8 cellular contexts compared by ENCODE assay signal in the genomic region with DNA sequence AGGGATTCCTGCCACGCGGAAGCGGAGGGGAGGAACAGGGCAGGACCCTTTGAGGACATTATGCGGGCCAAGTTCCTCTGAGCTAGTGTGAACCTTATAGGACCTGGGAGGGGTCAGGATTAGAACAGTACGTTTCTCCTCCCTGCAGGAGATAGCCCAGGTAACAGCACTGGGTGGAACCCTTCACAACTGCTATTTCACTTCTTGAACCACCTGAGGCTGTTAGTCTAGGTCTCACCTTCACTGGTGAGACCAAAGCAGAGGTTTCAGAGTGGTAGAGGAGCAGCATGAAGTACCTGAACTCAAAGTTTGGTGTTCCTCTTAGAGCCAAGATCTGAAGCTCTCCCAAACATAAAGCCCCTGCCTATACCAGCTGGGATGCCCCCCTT. TPM values are rescaled to one million over a fixed set of nuclear protein-coding genes. Genes with fewer than 3 reads are reported as not detected.
DNase-seq lines count a peak whose midpoint lies in the region; ATAC-seq, FAIRE-seq and TF ChIP-seq lines count a peak whose summit lies in the region.

No MANE protein-coding gene starts in this region.

- TF ChIP-seq CTCF in Calu3 (IDR thresholded peaks at IDR 0.05; ENCODE audit: unreplicated experiment) (no peak), NB4 (IDR thresholded peaks at IDR 0.05; ENCODE audit: low read depth, low read length) (no peak), pancreas (IDR thresholded peaks at IDR 0.05) (no peak)

- H3K9me3 Mint-ChIP-seq in Calu3 (ENCODE audit: low read depth, unreplicated experiment): no peaks in the 10 kb centered on the region

- H3K9me3 ChIP-seq in pancreas: no peaks in the 10 kb centered on the region

- DNase-seq in Calu3: no peak
- DNase-seq in NB4 (ENCODE audit: low read depth): no peak
- DNase-seq in pancreas: no peak
- DNase-seq in SK-N-DZ (ENCODE audit: low spot score): no peak
- DNase-seq in SW480 (ENCODE audit: low spot score): no peak

- H3K4me1 ChIP-seq in pancreas: peaks cover 19 to 26% (median 25%) of the 10 kb centered on the region in 3 donors

- H3K27me3 Mint-ChIP-seq in Calu3 (ENCODE audit: unreplicated experiment): no peaks in the 10 kb centered on the region

- intact Hi-C loops in Calu3 (cut with micrococcal nuclease; ENCODE audit: unreplicated experiment): no loop called here
- intact Hi-C loops in pancreas (cut with DNase I): no loop called here

- no peak for FAIRE-seq in pancreas (lab: Jason Lieb, UNC)

- peaks cover 86% of the 10 kb centered on the region for H3K36me3 Mint-ChIP-seq in Calu3 (ENCODE audit: insufficient read depth, unreplicated experiment)

- CTCF ChIA-PET in Calu3 (lab: Charles Lee): interaction anchor here (1.0 to 2.0 kb wide), 2 partner anchors 85 to 91 kb away, joined by 3 to 7 read pairs; partner anchors contain the start of gene CD14

- H3K4me3 Mint-ChIP-seq in Calu3 (ENCODE audit: low read depth, unreplicated experiment): peak overlapping the region; percentile 38

- H3K27me3 ChIP-seq in pancreas: no peaks in the 10 kb centered on the region

- H3K27ac Mint-ChIP-seq in Calu3 (ENCODE audit: unreplicated experiment): peak overlapping the region; percentile 49

- BruUV-seq in Calu3 (replicated peaks; lab: Mats Ljungman, UMichigan): no TSS peak

- ATAC-seq in esophagus mucosa (peak; percentile 79), pancreas (peak in 2 of 4 donors; percentile 69 to 72), GM21723 (IDR thresholded peaks at IDR 0.05; ENCODE audit: unreplicated experiment) (no peak), GM19463 (IDR thresholded peaks at IDR 0.05; ENCODE audit: unreplicated experiment) (no peak)

- WGBS in pancreas, 2 donors: 10 to 17% methylated on average over 5 of the region's 5 CpGs

- peaks cover 26% of the 10 kb centered on the region for H3K4me1 Mint-ChIP-seq in Calu3 (ENCODE audit: low read depth, unreplicated experiment)

- H3K4me3 ChIP-seq in NB4 (ENCODE audit: low read depth, low read length) (peak overlapping the region; percentile 52), pancreas (peak overlapping the region; percentile 10 to 55 (median 44))

- peaks cover 0 to 19% (median 14%) of the 10 kb centered on the region in 3 donors for H3K36me3 ChIP-seq in pancreas

- no peak for TF ChIP-seq POLR2A in NB4 (IDR thresholded peaks at IDR 0.05; ENCODE audit: extremely low read depth, insufficient read length)

- peak overlapping the region; percentile 90 to 98 (median 95) for H3K27ac ChIP-seq in pancreas

RNA-seq across cellular contexts. Expression of gene EIF4EBP3, which starts 0.8 kb away (rescaled TPM):
- 14.1 and 18.8 TPM in 2 replicates for total RNA-seq in Calu3 (2022)
- 20.7 TPM for total RNA-seq in esophagus mucosa
- total RNA-seq in pancreas: 10 to 100 TPM in 4 of 6 donors, 1 to 10 TPM in 2; 7.2 to 19.9 (median 12.1) TPM
- 10 to 100 TPM; 52.7 to 55.5 TPM for polyA plus RNA-seq in pancreas
- polyA plus RNA-seq in SK-N-DZ (2014; cell fraction: cytosol; rRNA removed): 0.36 TPM in 1 of 2 replicates, not detected in the other
- 4.7 and 5.8 TPM in 2 replicates for polyA plus RNA-seq in SK-N-DZ (2014; cell fraction: nucleus; rRNA removed)

RNA-seq across cellular contexts. Expression of gene SRA1, which starts 9.0 kb away (rescaled TPM):
- total RNA-seq in Calu3 (2022) (29.5 and 33.0 TPM in 2 replicates), esophagus mucosa (28.6 TPM), pancreas (10 to 100 TPM in 4 of 6 donors, 1 to 10 TPM in 2; 7.0 to 14.3 (median 11.2) TPM)
- polyA plus RNA-seq in pancreas: 10 to 100 TPM; 20.5 to 29.7 TPM
- polyA plus RNA-seq in SK-N-DZ (2014; cell fraction: cytosol; rRNA removed): 19.3 and 22.7 TPM in 2 replicates
- polyA plus RNA-seq in SK-N-DZ (2014; cell fraction: nucleus; rRNA removed): 34.9 and 45.3 TPM in 2 replicates

RNA-seq across cellular contexts. Expression of gene APBB3, which starts 16.1 kb away (rescaled TPM):
- total RNA-seq in Calu3 (2022) (15.1 and 15.7 TPM in 2 replicates), esophagus mucosa (5.2 TPM), pancreas (10 to 100 TPM in 4 of 6 donors, 1 to 10 TPM in 2; 8.1 to 20.0 (median 12.7) TPM)
- polyA plus RNA-seq in pancreas: 10 to 100 TPM; 48.1 to 51.0 TPM
- polyA plus RNA-seq in SK-N-DZ (2014; cell fraction: cytosol; rRNA removed): 28.2 and 32.4 TPM in 2 replicates
- polyA plus RNA-seq in SK-N-DZ (2014; cell fraction: nucleus; rRNA removed): 209 and 239 TPM in 2 replicates

RNA-seq across cellular contexts. Expression of gene SLC35A4, which starts 16.3 kb away (rescaled TPM):
- total RNA-seq in Calu3 (2022) (80.6 and 93.6 TPM in 2 replicates), esophagus mucosa (52.4 TPM), pancreas (10 to 100 TPM; 17.0 to 36.5 (median 26.4) TPM)
- 10 to 100 TPM; 19.5 to 24.9 TPM for polyA plus RNA-seq in pancreas
- 51.7 and 60.8 TPM in 2 replicates for polyA plus RNA-seq in SK-N-DZ (2014; cell fraction: cytosol; rRNA removed)
- polyA plus RNA-seq in SK-N-DZ (2014; cell fraction: nucleus; rRNA removed): 10.4 and 28.0 TPM in 2 replicates
